Comparison of ENCODE assay signal across 14 cellular contexts in genomic region chr14:104346112-104346462, GRCh38.
"Had no signal": no experiment of that assay in that cellular context is flagged by ENCODE, and none has a peak within 500 bp of the region (broad histone marks: within the 10 kb centered on the region; RNA-seq: fewer than 3 reads in every experiment).

No MANE protein-coding gene starts in this region.

- H3K27ac ChIP-seq: esophagus muscularis mucosa, left ventricle myocardium inferior, prostate gland, right lobe of liver, suprapubic skin had no signal

- H3K4me3 ChIP-seq: esophagus muscularis mucosa, left ventricle myocardium inferior, prostate gland, right lobe of liver, suprapubic skin had no signal

- H3K36me3 ChIP-seq: esophagus muscularis mucosa, left ventricle myocardium inferior, prostate gland, right lobe of liver, suprapubic skin had no signal

- DNase-seq: activated CD4-positive, alpha-beta T cell treated with anti-CD3 and anti-CD28 coated beads for 1 hour; activated CD4-positive, alpha-beta T cell treated with anti-CD3 and anti-CD28 coated beads, Interleukin-2, amount 50 U/mL, for 4 hours; caudate nucleus; hippocampal formation; kidney; left ventricle myocardium inferior; mesendoderm; T1000 had no signal

- ATAC-seq: activated naive CD4-positive, alpha-beta T cell treated with anti-CD3 and anti-CD28 coated beads, Interleukin-2, amount 50 U/mL, for 72 hours; right lobe of liver; T-cell had no signal

- H3K27me3 ChIP-seq: right lobe of liver had no signal

- H3K9me3 ChIP-seq: esophagus muscularis mucosa, left ventricle myocardium inferior, prostate gland, right lobe of liver, suprapubic skin had no signal

- H3K4me1 ChIP-seq: left ventricle myocardium inferior, right lobe of liver had no signal
